In genomic region chr3:52144034-52144795, GRCh38 we compare ENCODE assay signal across 8 cellular contexts. TPM values are rescaled to one million over a fixed set of nuclear protein-coding genes. Genes with fewer than 3 reads are reported as not detected.
DNase-seq lines count a peak whose midpoint lies in the region; ATAC-seq and TF ChIP-seq lines count a peak whose summit lies in the region.

No MANE protein-coding gene starts in this region.

- TF ChIP-seq CTCF in KMS-11 (conservative IDR thresholded peaks at IDR 0.05; ENCODE audit: low read depth, low read length) (peak; percentile 84), prostate gland (IDR thresholded peaks at IDR 0.05) (peak; percentile 93 to 99 (median 98)), uterus (IDR thresholded peaks at IDR 0.05) (peak; percentile 95 to 97 (median 96))

- H3K9ac ChIP-seq in KMS-11 = no peak overlapping the region

- H3K9me3 Mint-ChIP-seq in activated naive CD8-positive, alpha-beta T cell treated with anti-CD3 and anti-CD28 coated beads, Interleukin-2, amount 10 ng/mL, durations not matched to agents 7 days and 5 days = no peaks in the 10 kb centered on the region

- intact Hi-C loops in Right ventricle myocardium superior (cut with DNase I) (loop anchor here (1.0 kb wide), 1 partner anchor 144 kb away; no protein-coding TSS in a partner anchor), prostate gland (cut with DNase I) (loop anchor here (1.0 to 10.0 kb wide), 2 partner anchors 89 to 143 kb away; partner anchors contain the start of gene DUSP7), uterus (cut with DNase I; ENCODE audit: low total_unique reads) (no loop called here)

- peaks cover 3% of the 10 kb centered on the region for H3K4me1 ChIP-seq in KMS-11 (ENCODE audit: low read depth, poor library complexity, severe bottlenecking)
- H3K4me1 ChIP-seq in prostate gland (replicated peaks) = no peaks in the 10 kb centered on the region
- no peaks in the 10 kb centered on the region for H3K4me1 ChIP-seq in uterus

- H3K4me1 Mint-ChIP-seq in activated naive CD8-positive, alpha-beta T cell treated with anti-CD3 and anti-CD28 coated beads, Interleukin-2, amount 10 ng/mL, durations not matched to agents 7 days and 5 days = peaks cover 6% of the 10 kb centered on the region

- H3K4me3 Mint-ChIP-seq in activated naive CD8-positive, alpha-beta T cell treated with anti-CD3 and anti-CD28 coated beads, Interleukin-2, amount 10 ng/mL, durations not matched to agents 7 days and 5 days = peak overlapping the region; percentile 37

- no peaks in the 10 kb centered on the region for H3K36me3 ChIP-seq in KMS-11 (ENCODE audit: insufficient read depth)
- H3K36me3 ChIP-seq in prostate gland = no peaks in the 10 kb centered on the region
- H3K36me3 ChIP-seq in uterus = no peaks in the 10 kb centered on the region

- H4K20me1 ChIP-seq in KMS-11 (ENCODE audit: insufficient read depth) = no peaks in the 10 kb centered on the region

- no peak overlapping the region; the same call in 1 of the 2 replicates for H3K4me2 ChIP-seq in KMS-11

- H3K4me3 ChIP-seq in KMS-11 (IDR thresholded peaks at IDR 0.05; ENCODE audit: insufficient read depth, low read depth, low read length) (no peak overlapping the region), prostate gland (no peak overlapping the region), uterus (no peak overlapping the region)

- H3K9me3 ChIP-seq in prostate gland (no peaks in the 10 kb centered on the region), uterus (no peaks in the 10 kb centered on the region)

- H3K27ac ChIP-seq in KMS-11 = no peak overlapping the region
- no peak overlapping the region for H3K27ac ChIP-seq in prostate gland
- H3K27ac ChIP-seq in uterus = no peak overlapping the region

- TF ChIP-seq POLR2A in prostate gland (IDR thresholded peaks at IDR 0.05) (no peak), uterus (IDR thresholded peaks at IDR 0.05) (no peak)

- H3K36me3 Mint-ChIP-seq in activated naive CD8-positive, alpha-beta T cell treated with anti-CD3 and anti-CD28 coated beads, Interleukin-2, amount 10 ng/mL, durations not matched to agents 7 days and 5 days = peaks cover 10% of the 10 kb centered on the region

- peak; percentile 65 for DNase-seq in NCI-H146 (lab: John Stamatoyannopoulos, UW)
- no peak for DNase-seq in NCI-H146 treated with DMSO at 0.1 percent for 48 hours (lab: John Stamatoyannopoulos, UW; ENCODE audit: unreplicated experiment)
- DNase-seq in SW 1271 (lab: John Stamatoyannopoulos, UW) = peak; percentile 6 to 33
- peak; percentile 81 for DNase-seq in activated naive CD8-positive, alpha-beta T cell treated with anti-CD3 and anti-CD28 coated beads, Interleukin-2, amount 10 ng/mL, durations not matched to agents 7 days and 5 days
- peak; percentile 89 for DNase-seq in Right ventricle myocardium superior
- DNase-seq in prostate gland (ENCODE audit: low spot score) = peak; percentile 90
- DNase-seq in uterus = peak; percentile 81 to 88

- no peak overlapping the region for H2AFZ ChIP-seq in KMS-11 (ENCODE audit: low read depth)

- H3K27ac Mint-ChIP-seq in activated naive CD8-positive, alpha-beta T cell treated with anti-CD3 and anti-CD28 coated beads, Interleukin-2, amount 10 ng/mL, durations not matched to agents 7 days and 5 days = peak overlapping the region; percentile 86

- WGBS in prostate gland = 70% methylated on average over 3 of the region's 3 CpGs

- H3K79me2 ChIP-seq in KMS-11 (ENCODE audit: insufficient read depth, low read depth) = no peaks in the 10 kb centered on the region

- no peaks in the 10 kb centered on the region for H3K27me3 ChIP-seq in KMS-11 (ENCODE audit: insufficient read depth, low read depth)
- H3K27me3 ChIP-seq in prostate gland (replicated peaks; ENCODE audit: insufficient read depth) = no peaks in the 10 kb centered on the region
- H3K27me3 ChIP-seq in uterus = no peaks in the 10 kb centered on the region

- H3K27me3 Mint-ChIP-seq in activated naive CD8-positive, alpha-beta T cell treated with anti-CD3 and anti-CD28 coated beads, Interleukin-2, amount 10 ng/mL, durations not matched to agents 7 days and 5 days = no peaks in the 10 kb centered on the region

- POLR2A ChIA-PET in activated naive CD8-positive, alpha-beta T cell treated with anti-CD3 and anti-CD28 coated beads, Interleukin-2, amount 10 ng/mL, durations not matched to agents 7 days and 5 days (lab: Charles Lee) = interaction anchor here (1.0 kb wide), 1 partner anchor 143 kb away, joined by 3 read pairs; no protein-coding TSS in a partner anchor

- peak; percentile 94 for ATAC-seq in activated naive CD8-positive, alpha-beta T cell treated with anti-CD3 and anti-CD28 coated beads, Interleukin-2, amount 10 ng/mL, durations not matched to agents 7 days and 5 days (ENCODE audit: low read depth)
- peak; percentile 86 for ATAC-seq in Right ventricle myocardium superior (ENCODE audit: poor library complexity)

RNA-seq across cellular contexts. Expression of gene POC1A, which starts 10.0 kb away (rescaled TPM):
- total RNA-seq in activated naive CD8-positive, alpha-beta T cell treated with anti-CD3 and anti-CD28 coated beads, Interleukin-2, amount 10 ng/mL, durations not matched to agents 7 days and 5 days = 10 to 100 TPM; 20.8 to 22.4 TPM
- total RNA-seq in Right ventricle myocardium superior = 1.5 TPM
- total RNA-seq in prostate gland = 1 to 10 TPM; 2.5 to 5.3 TPM
- 1 to 10 TPM in 3 of 4 donors, not detected in 1; 1.1 to 4.8 (median 4.7) TPM for total RNA-seq in uterus

RNA-seq across cellular contexts. Expression of gene ALAS1, which starts 53.7 kb away (rescaled TPM):
- total RNA-seq in activated naive CD8-positive, alpha-beta T cell treated with anti-CD3 and anti-CD28 coated beads, Interleukin-2, amount 10 ng/mL, durations not matched to agents 7 days and 5 days = 10 to 100 TPM; 46.9 to 50.1 TPM
- total RNA-seq in Right ventricle myocardium superior (160 TPM), prostate gland (10 to 100 TPM; 39.8 to 58.8 TPM), uterus (10 to 100 TPM in 3 of 4 donors, 1 to 10 TPM in 1; 4.9 to 56.2 (median 36.2) TPM)
